ENCODE assay signal across 12 cellular contexts in the genomic region with DNA sequence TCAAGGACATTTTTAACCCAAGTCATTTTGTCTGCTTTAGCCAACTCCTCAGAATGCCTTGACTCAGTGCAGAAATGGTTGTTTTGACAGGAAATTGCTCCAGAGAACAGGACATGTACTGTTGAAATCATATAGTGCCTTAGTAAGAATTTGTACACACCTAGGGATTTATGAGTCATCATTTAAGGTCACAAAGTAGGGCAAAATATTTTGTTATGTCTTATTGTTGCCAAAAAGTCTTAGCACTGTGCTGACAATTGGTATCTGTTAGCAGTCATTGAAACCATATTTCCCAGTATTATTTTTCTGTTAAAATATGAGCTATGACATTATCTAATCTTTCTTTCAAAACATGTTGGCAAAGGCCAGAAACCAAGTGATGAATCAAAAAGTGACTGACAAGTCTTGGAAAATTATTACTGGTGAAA.
DNase-seq lines count a peak whose midpoint lies in the region; ATAC-seq and TF ChIP-seq lines count a peak whose summit lies in the region.
"Had no signal": no experiment of that assay in that cellular context is flagged by ENCODE, and none has a peak within 500 bp of the region (broad histone marks: within the 10 kb centered on the region; RNA-seq: fewer than 3 reads in every experiment).

No MANE protein-coding gene starts in this region.

- no peak for TF ChIP-seq CTCF in foreskin keratinocyte (conservative IDR thresholded peaks at IDR 0.05)
- no peak for TF ChIP-seq CTCF in thyroid gland (IDR thresholded peaks at IDR 0.05)

- H3K27me3 ChIP-seq in adipocyte (replicated peaks; ENCODE audit: control insufficient read depth, insufficient read depth, low read length) (no peaks in the 10 kb centered on the region), foreskin keratinocyte (no peaks in the 10 kb centered on the region), skeletal muscle tissue (ENCODE audit: control insufficient read depth in 3 of 3, insufficient read depth in 3 of 3, low read length in 3 of 3) (no peaks in the 10 kb centered on the region), thyroid gland (no peaks in the 10 kb centered on the region)
- H3K27me3 ChIP-seq: transverse colon had no signal

- H3K9ac ChIP-seq in adipocyte (ENCODE audit: low read length) (no peak overlapping the region), skeletal muscle tissue (ENCODE audit: low read depth in 1 of 3, low read length in 3 of 3) (no peak overlapping the region)

- H3K27ac ChIP-seq in foreskin keratinocyte = peak overlapping the region; percentile 50
- peak overlapping the region; percentile 9 for H3K27ac ChIP-seq in skeletal muscle tissue (ENCODE audit: low read depth, low read length)
- H3K27ac ChIP-seq in thyroid gland = no peak overlapping the region
- H3K27ac ChIP-seq: transverse colon had no signal

- H3K36me3 ChIP-seq in adipocyte (ENCODE audit: control insufficient read depth, insufficient read depth, low read length, severe bottlenecking) (no peaks in the 10 kb centered on the region), skeletal muscle tissue (ENCODE audit: control insufficient read depth in 3 of 3, insufficient read depth in 3 of 3, low read length in 3 of 3) (no peaks in the 10 kb centered on the region), thyroid gland (no peaks in the 10 kb centered on the region)
- H3K36me3 ChIP-seq: transverse colon had no signal

- H3K9me3 ChIP-seq in adipocyte (ENCODE audit: control insufficient read depth, low read length) (no peaks in the 10 kb centered on the region), skeletal muscle tissue (ENCODE audit: control insufficient read depth in 3 of 3, low read length in 3 of 3) (no peaks in the 10 kb centered on the region), thyroid gland (no peaks in the 10 kb centered on the region)
- H3K9me3 ChIP-seq: transverse colon had no signal

- H3K4me3 ChIP-seq in adipocyte (ENCODE audit: low read length) (no peak overlapping the region), skeletal muscle tissue (ENCODE audit: low read length in 3 of 3) (no peak overlapping the region), thyroid gland (replicated peaks in 1 of 3) (no peak overlapping the region)
- H3K4me3 ChIP-seq: smooth muscle cell, transverse colon had no signal

- peak; percentile 48 for DNase-seq in HS-5 (ENCODE audit: low read depth)
- peak; percentile 60 for DNase-seq in adipocyte (ENCODE audit: low read depth)
- DNase-seq in foreskin keratinocyte = peak; percentile 64 to 76
- no peak for DNase-seq in thyroid gland
- DNase-seq in NCI-H526 (lab: John Stamatoyannopoulos, UW) = no peak
- DNase-seq in GOT3 (lab: John Stamatoyannopoulos, UW) = no peak
- DNase-seq in NCI-H1092 (lab: John Stamatoyannopoulos, UW) = no peak
- DNase-seq: amygdala, NCI-H524 treated with DMSO at 0.1 percent for 48 hours, transverse colon had no signal

- no peak for TF ChIP-seq POLR2A in thyroid gland (IDR thresholded peaks at IDR 0.05)

- ATAC-seq in foreskin keratinocyte = peak; percentile 82

- H3K4me1 ChIP-seq in adipocyte (ENCODE audit: control insufficient read depth, insufficient read depth, low read length) = peaks cover 15% of the 10 kb centered on the region
- peaks cover 13% of the 10 kb centered on the region for H3K4me1 ChIP-seq in foreskin keratinocyte
- peaks cover 12 to 18% (median 16%) of the 10 kb centered on the region in 3 donors for H3K4me1 ChIP-seq in skeletal muscle tissue (ENCODE audit: control insufficient read depth in 3 of 3, insufficient read depth in 3 of 3, low read length in 3 of 3)
- peaks cover 2 to 4% of the 10 kb centered on the region in 2 donors for H3K4me1 ChIP-seq in thyroid gland

- intact Hi-C loops in thyroid gland (cut with DNase I) = no loop called here

Comparison
In these comparisons a context has a peak if more than half of its experiments do, and no peak if none do; other contexts are left out.
1. DNase-seq: peak in HS-5 (single experiment), adipocyte (single experiment) and foreskin keratinocyte (2 of 2); none in thyroid gland (0 of 2), NCI-H526 (0 of 2), GOT3 (single experiment) and NCI-H1092 (single experiment).
2. H3K27ac ChIP-seq: peak in foreskin keratinocyte (single experiment) and skeletal muscle tissue (single experiment); none in thyroid gland (0 of 3).